ENCODE assay signal across 8 cellular contexts in the genomic region with DNA sequence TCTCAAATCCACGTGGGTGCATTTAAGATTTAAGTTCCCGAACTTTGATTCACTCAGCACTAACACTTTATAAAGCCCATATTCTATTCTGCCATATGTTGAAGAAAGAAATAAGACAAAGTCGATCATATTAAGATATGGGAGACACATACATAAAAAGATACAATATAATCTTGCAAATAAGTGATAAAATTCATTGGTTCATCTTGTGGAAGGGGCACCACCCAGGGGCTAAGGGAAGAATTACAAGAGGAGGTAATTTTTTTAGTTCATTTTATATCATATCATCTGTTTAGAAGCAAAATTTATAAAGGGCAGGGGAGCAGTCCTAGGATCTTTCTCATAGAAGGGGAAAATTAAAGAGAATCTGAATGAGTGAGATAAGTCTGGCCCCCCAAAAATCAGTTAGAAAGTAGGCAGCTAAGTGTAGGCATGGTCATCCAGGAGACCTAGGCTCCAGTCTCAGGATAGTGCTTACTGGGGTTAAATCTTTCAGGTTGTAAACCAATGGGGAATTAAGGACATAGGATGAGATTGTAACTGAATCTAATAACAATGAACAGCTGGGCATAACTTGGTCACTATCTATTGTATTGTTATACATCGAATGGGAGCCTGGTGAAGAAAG.
DNase-seq lines count a peak whose midpoint lies in the region; ATAC-seq and TF ChIP-seq lines count a peak whose summit lies in the region.

No MANE protein-coding gene starts in this region.

- H3K27me3 ChIP-seq in colonic mucosa (no peaks in the 10 kb centered on the region), trophoblast cell (ENCODE audit: insufficient read depth, low read length) (no peaks in the 10 kb centered on the region)

- no peak overlapping the region for H2AK5ac ChIP-seq in trophoblast cell (ENCODE audit: low read length)

- H3K14ac ChIP-seq in trophoblast cell (ENCODE audit: low read length), result no peak overlapping the region

- H2BK12ac ChIP-seq in trophoblast cell (ENCODE audit: low read length), result no peak overlapping the region

- no peak overlapping the region for H4K91ac ChIP-seq in trophoblast cell (ENCODE audit: low read depth, low read length)

- H3K4me2 ChIP-seq in trophoblast cell (ENCODE audit: low read length), result no peak overlapping the region

- peaks cover 2% of the 10 kb centered on the region for H3K79me1 ChIP-seq in trophoblast cell (ENCODE audit: low read length)

- no peaks in the 10 kb centered on the region for H3K36me3 ChIP-seq in colonic mucosa
- H3K36me3 ChIP-seq in trophoblast cell (ENCODE audit: control insufficient read depth in 1 of 2, insufficient read depth in 2 of 2, low read length in 2 of 2), result peaks cover 2 to 6% of the 10 kb centered on the region in 2 experiments

- H3K9me3 ChIP-seq in colonic mucosa, result no peaks in the 10 kb centered on the region
- H3K9me3 ChIP-seq in trophoblast cell (ENCODE audit: insufficient read depth, low read depth, low read length), result no peaks in the 10 kb centered on the region

- TF ChIP-seq CTCF in NB4 (IDR thresholded peaks at IDR 0.05; ENCODE audit: low read depth, low read length), result peak; percentile 39
- peak; percentile 13 for TF ChIP-seq CTCF in colonic mucosa (IDR thresholded peaks at IDR 0.05)

- H2BK120ac ChIP-seq in trophoblast cell (ENCODE audit: insufficient read depth, low read length, poor library complexity), result no peak overlapping the region

- H3K27ac ChIP-seq in colonic mucosa (no peak overlapping the region), trophoblast cell (ENCODE audit: low read depth, low read length) (no peak overlapping the region)

- H2BK5ac ChIP-seq in trophoblast cell (ENCODE audit: low read depth, low read length, poor library complexity), result no peak overlapping the region

- H3K4me3 ChIP-seq in NB4 (ENCODE audit: low read depth, low read length), result no peak overlapping the region
- no peak overlapping the region for H3K4me3 ChIP-seq in colonic mucosa
- no peak overlapping the region for H3K4me3 ChIP-seq in trophoblast cell (ENCODE audit: low read depth, low read length)

- no peak overlapping the region for H3K9ac ChIP-seq in colonic mucosa (ENCODE audit: low read depth in 2 of 2, low read length in 2 of 2)
- no peak overlapping the region for H3K9ac ChIP-seq in trophoblast cell (ENCODE audit: low read length)

- no peaks in the 10 kb centered on the region for H3K79me2 ChIP-seq in trophoblast cell (ENCODE audit: control insufficient read depth, insufficient read depth, low read length, poor library complexity)

- peak; percentile 36 for DNase-seq in NCI-H82 (lab: John Stamatoyannopoulos, UW)
- no peak for DNase-seq in NCI-H82 treated with DMSO at 0.1 percent for 48 hours (lab: John Stamatoyannopoulos, UW; ENCODE audit: unreplicated experiment)
- DNase-seq in NB4 (ENCODE audit: low read depth), result peak; percentile 2
- DNase-seq in colonic mucosa, result no peak
- DNase-seq in trophoblast cell, result peak; percentile 9 to 42
- no peak for DNase-seq in NK-92 treated with Interleukin-12 subunit alpha and Interleukin-12 subunit beta, amount 100 ng/mL, for 24 hours (lab: John Stamatoyannopoulos, UW)
- no peak for DNase-seq in SHP77 treated with DMSO at 0.1 percent for 48 hours (lab: John Stamatoyannopoulos, UW)

- intact Hi-C loops in colonic mucosa (cut with DNase I), result no loop called here

- no peak overlapping the region for H4K8ac ChIP-seq in trophoblast cell (ENCODE audit: low read depth, low read length)

- no peak overlapping the region for H3K23ac ChIP-seq in trophoblast cell (ENCODE audit: low read length)

- H3K4me1 ChIP-seq in colonic mucosa, result no peaks in the 10 kb centered on the region
- no peaks in the 10 kb centered on the region for H3K4me1 ChIP-seq in trophoblast cell (ENCODE audit: control insufficient read depth in 1 of 2, insufficient read depth in 2 of 2, low read length in 2 of 2)

- no peak for TF ChIP-seq POLR2A in NB4 (IDR thresholded peaks at IDR 0.05; ENCODE audit: extremely low read depth, insufficient read length)

- no peak overlapping the region for H3K4ac ChIP-seq in trophoblast cell (ENCODE audit: low read depth, low read length)

- no peak overlapping the region for H3K18ac ChIP-seq in trophoblast cell (ENCODE audit: low read length)

- no peak for ATAC-seq in GM21367 (IDR thresholded peaks at IDR 0.05; ENCODE audit: unreplicated experiment)

- WGBS in trophoblast cell (ENCODE audit: extremely low coverage, insufficient coverage, insufficient read length), result no CpG with 5 or more reads among the region's 4 CpGs

- no peak overlapping the region for H4K12ac ChIP-seq in trophoblast cell (ENCODE audit: low read depth, low read length)

- no peak overlapping the region for H2AFZ ChIP-seq in trophoblast cell (ENCODE audit: insufficient read depth, low read length, poor library complexity)

Comparison
In these comparisons a context has a peak if more than half of its experiments do, and no peak if none do; other contexts are left out.
1. DNase-seq: peak in NCI-H82 (single experiment), NB4 (single experiment) and trophoblast cell (2 of 2); none in NCI-H82 treated with DMSO at 0.1 percent for 48 hours (single experiment), colonic mucosa (single experiment), NK-92 treated with Interleukin-12 subunit alpha and Interleukin-12 subunit beta, amount 100 ng/mL, for 24 hours (single experiment) and SHP77 treated with DMSO at 0.1 percent for 48 hours (single experiment).